ENCODE assay signal across 9 cellular contexts in genomic region chr1:185318431-185319151, GRCh38. TPM values are rescaled to one million over a fixed set of nuclear protein-coding genes. Genes with fewer than 3 reads are reported as not detected.
DNase-seq lines count a peak whose midpoint lies in the region; ATAC-seq lines count a peak whose summit lies in the region.
"Had no signal": no experiment of that assay in that cellular context is flagged by ENCODE, and none has a peak within 500 bp of the region (broad histone marks: within the 10 kb centered on the region; RNA-seq: fewer than 3 reads in every experiment).

No MANE protein-coding gene starts in this region.

- peak overlapping the region; percentile 95 to 96 (median 95) for H3K4me3 Mint-ChIP-seq in T-cell
- peak overlapping the region; percentile 98 for H3K4me3 Mint-ChIP-seq in stimulated activated memory B cell treated with anti-CD40 and anti-IgM and Interleukin-4, amounts not matched to agents 10 μg/mL and 1 μg/mL and 100 μg/mL, for 72 hours

- H3K9me3 Mint-ChIP-seq in T-cell, result no peaks in the 10 kb centered on the region
- no peaks in the 10 kb centered on the region for H3K9me3 Mint-ChIP-seq in stimulated activated memory B cell treated with anti-CD40 and anti-IgM and Interleukin-4, amounts not matched to agents 10 μg/mL and 1 μg/mL and 100 μg/mL, for 72 hours

- CTCF ChIA-PET in T-cell (lab: Charles Lee), result interaction anchor here (0.5 to 4.7 kb wide), 16 partner anchors 11 to 363 kb away, joined by 3 to 39 read pairs (median 5); no protein-coding TSS in a partner anchor

- peak; percentile 24 for DNase-seq in NCI-H2227 (lab: John Stamatoyannopoulos, UW; ENCODE audit: unreplicated experiment)
- DNase-seq in NCI-H2227 treated with DMSO at 0.1 percent for 48 hours (lab: John Stamatoyannopoulos, UW), result no peak
- DNase-seq in T-cell, result no peak
- peak; percentile 3 for DNase-seq in germinal center (ENCODE audit: low spot score)
- no peak for DNase-seq in middle frontal gyrus (ENCODE audit: extremely low spot score, low spot score)
- DNase-seq in stimulated activated CD4-positive, alpha-beta T cell treated with anti-CD3 and anti-CD28 coated beads, Interleukin-4, amount 100 ng/mL, for 4 hours, result no peak
- DNase-seq in T1000 (lab: John Stamatoyannopoulos, UW), result no peak
- DNase-seq: brain microvascular endothelial cell had no signal

- POLR2A ChIA-PET in T-cell (lab: Charles Lee), result interaction anchor here (0.7 to 3.9 kb wide), 7 partner anchors 19 to 249 kb away, joined by 3 to 102 read pairs (median 9); partner anchors contain the start of gene SWT1 (in 1 of the 2)

- peaks cover 35 to 41% (median 39%) of the 10 kb centered on the region in 3 donors for H3K4me1 Mint-ChIP-seq in T-cell
- peaks cover 33% of the 10 kb centered on the region for H3K4me1 Mint-ChIP-seq in stimulated activated memory B cell treated with anti-CD40 and anti-IgM and Interleukin-4, amounts not matched to agents 10 μg/mL and 1 μg/mL and 100 μg/mL, for 72 hours

- peak overlapping the region; percentile 98 for H3K27ac Mint-ChIP-seq in T-cell
- H3K27ac Mint-ChIP-seq in stimulated activated memory B cell treated with anti-CD40 and anti-IgM and Interleukin-4, amounts not matched to agents 10 μg/mL and 1 μg/mL and 100 μg/mL, for 72 hours, result peak overlapping the region; percentile 92

- ATAC-seq in T-cell (replicated peaks in 1 of 4), result no peak
- no peak for ATAC-seq in stimulated activated memory B cell treated with anti-CD40 and anti-IgM and Interleukin-4, amounts not matched to agents 10 μg/mL and 1 μg/mL and 100 μg/mL, for 72 hours

- peaks cover 9% of the 10 kb centered on the region for H3K36me3 Mint-ChIP-seq in T-cell
- H3K36me3 Mint-ChIP-seq in stimulated activated memory B cell treated with anti-CD40 and anti-IgM and Interleukin-4, amounts not matched to agents 10 μg/mL and 1 μg/mL and 100 μg/mL, for 72 hours, result no peaks in the 10 kb centered on the region

- no peaks in the 10 kb centered on the region for H3K27me3 Mint-ChIP-seq in T-cell
- H3K27me3 Mint-ChIP-seq in stimulated activated memory B cell treated with anti-CD40 and anti-IgM and Interleukin-4, amounts not matched to agents 10 μg/mL and 1 μg/mL and 100 μg/mL, for 72 hours, result no peaks in the 10 kb centered on the region

RNA-seq across cellular contexts. Expression of gene IVNS1ABP, which starts 1.5 kb away (rescaled TPM):
- total RNA-seq in T-cell, result 100 to 1,000 TPM; 125 to 292 (median 136) TPM

Comparison
In these comparisons a context has a peak if more than half of its experiments do, and no peak if none do; other contexts are left out.
1. DNase-seq: peak in NCI-H2227 (single experiment) and germinal center (single experiment); none in NCI-H2227 treated with DMSO at 0.1 percent for 48 hours (single experiment), T-cell (0 of 34), middle frontal gyrus (single experiment), stimulated activated CD4-positive, alpha-beta T cell treated with anti-CD3 and anti-CD28 coated beads, Interleukin-4, amount 100 ng/mL, for 4 hours (0 of 2) and T1000 (single experiment).